1 cellular context compared by ENCODE assay signal in the genomic region with DNA sequence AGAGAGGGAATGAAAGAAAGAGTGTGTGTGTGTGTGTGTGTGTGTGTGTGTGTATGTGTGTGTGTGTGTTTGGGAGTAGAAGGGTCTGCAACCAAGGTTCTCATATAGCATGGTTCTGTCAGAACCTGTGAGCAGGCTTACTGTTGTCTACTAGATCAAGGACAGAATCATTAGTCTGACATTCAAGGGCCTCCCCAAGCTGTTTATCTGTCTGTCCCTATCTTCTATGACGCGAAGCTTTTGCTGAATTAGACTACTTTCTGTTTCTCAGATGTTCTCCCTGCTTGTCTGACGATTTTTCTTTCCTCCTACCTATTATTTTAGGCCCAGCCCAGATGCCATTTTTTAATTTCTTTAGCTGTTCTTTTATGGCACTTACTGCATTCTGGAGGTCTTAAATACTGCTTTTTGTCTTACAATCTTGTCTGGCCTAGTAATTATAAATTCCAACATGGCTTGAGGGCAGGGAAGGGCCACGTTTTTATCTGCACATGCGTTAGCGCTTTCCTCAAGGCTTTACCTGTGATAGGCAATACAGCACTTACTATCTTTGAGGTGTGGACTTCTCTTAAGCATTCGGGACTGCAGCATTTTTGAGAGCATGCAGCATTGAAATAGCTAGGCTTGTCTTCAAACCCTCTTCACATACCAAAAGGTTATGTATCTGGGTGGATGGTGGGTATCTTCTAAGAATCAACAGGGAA.
TF ChIP-seq lines count a peak whose summit lies in the region.

No MANE protein-coding gene starts in this region.

TF ChIP-seq in IMR-90, 13 proteins besides CTCF, POLR2A, EP300 and RAD21:
- TF ChIP-seq, protein P1, sequence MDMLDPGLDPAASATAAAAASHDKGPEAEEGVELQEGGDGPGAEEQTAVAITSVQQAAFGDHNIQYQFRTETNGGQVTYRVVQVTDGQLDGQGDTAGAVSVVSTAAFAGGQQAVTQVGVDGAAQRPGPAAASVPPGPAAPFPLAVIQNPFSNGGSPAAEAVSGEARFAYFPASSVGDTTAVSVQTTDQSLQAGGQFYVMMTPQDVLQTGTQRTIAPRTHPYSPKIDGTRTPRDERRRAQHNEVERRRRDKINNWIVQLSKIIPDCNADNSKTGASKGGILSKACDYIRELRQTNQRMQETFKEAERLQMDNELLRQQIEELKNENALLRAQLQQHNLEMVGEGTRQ (IDR thresholded peaks at IDR 0.05; ENCODE audit: low read depth, low read length) = no peak
- TF ChIP-seq MAFK (IDR thresholded peaks at IDR 0.05; ENCODE audit: low read depth, low read length) = no peak
- TF ChIP-seq ELK1 (IDR thresholded peaks at IDR 0.05; ENCODE audit: borderline replicate concordance, low read depth, low read length) = no peak
- no peak for TF ChIP-seq BHLHE40 (IDR thresholded peaks at IDR 0.05; ENCODE audit: low read depth, low read length)
- TF ChIP-seq MAZ (IDR thresholded peaks at IDR 0.05; ENCODE audit: borderline replicate concordance, low read depth, low read length) = no peak
- TF ChIP-seq CEBPB (IDR thresholded peaks at IDR 0.05; ENCODE audit: low read depth, low read length) = no peak
- TF ChIP-seq RCOR1 (IDR thresholded peaks at IDR 0.05; ENCODE audit: insufficient replicate concordance, low read length) = no peak
- no peak for TF ChIP-seq SMC3 (IDR thresholded peaks at IDR 0.05; ENCODE audit: low read depth, low read length)
- TF ChIP-seq CHD1 (IDR thresholded peaks at IDR 0.05; ENCODE audit: low read depth, low read length) = no peak
- no peak for TF ChIP-seq NFE2L2 (IDR thresholded peaks at IDR 0.05; ENCODE audit: low read depth, low read length)
- TF ChIP-seq RFX5 (IDR thresholded peaks at IDR 0.05; ENCODE audit: low read depth, low read length) = no peak
- TF ChIP-seq MXI1 (IDR thresholded peaks at IDR 0.05; ENCODE audit: borderline replicate concordance, low read depth, low read length) = no peak
- TF ChIP-seq FOS (IDR thresholded peaks at IDR 0.05; ENCODE audit: low read depth, low read length) = no peak
